8 cellular contexts compared by ENCODE assay signal in the genomic region with DNA sequence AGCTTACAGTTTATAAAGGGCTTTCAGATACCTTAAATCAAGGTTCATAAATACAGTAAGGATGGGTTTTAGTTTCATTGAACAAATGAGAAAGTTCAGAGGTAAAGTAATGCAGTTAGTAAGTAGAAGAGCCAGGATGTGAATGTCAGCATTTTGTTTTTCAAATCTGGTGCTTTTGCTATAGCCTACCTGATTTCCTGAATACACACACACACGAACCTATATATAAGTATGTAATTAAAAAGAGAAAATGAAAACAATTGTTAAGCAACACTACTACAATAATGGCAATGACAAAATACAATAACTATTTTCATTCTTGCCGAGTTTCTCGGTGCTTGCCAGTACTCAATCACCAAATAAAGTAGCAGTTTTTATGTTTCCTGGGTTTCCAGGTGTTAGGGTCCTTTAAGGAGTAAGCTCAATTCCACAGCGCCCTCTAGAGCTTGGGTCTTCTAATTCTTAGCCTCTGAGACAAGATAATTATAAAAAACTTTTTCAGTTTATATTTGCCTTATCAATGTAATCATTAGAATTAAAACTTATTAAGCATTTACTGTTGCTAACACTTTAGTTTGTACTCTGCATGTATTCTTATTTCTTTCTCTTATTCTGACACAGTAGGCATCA.
DNase-seq lines count a peak whose midpoint lies in the region; ATAC-seq, FAIRE-seq and TF ChIP-seq lines count a peak whose summit lies in the region.

No MANE protein-coding gene starts in this region.

- H4K20me1 ChIP-seq in KMS-11 (ENCODE audit: insufficient read depth), result no peaks in the 10 kb centered on the region

- no peak overlapping the region for H3K27ac Mint-ChIP-seq in WTC11

- no peak overlapping the region for H2AFZ ChIP-seq in KMS-11 (ENCODE audit: low read depth)

- H3K4me3 ChIP-seq in KMS-11 (IDR thresholded peaks at IDR 0.05; ENCODE audit: insufficient read depth, low read depth, low read length), result no peak overlapping the region

- peaks cover 6% of the 10 kb centered on the region for H3K9me3 Mint-ChIP-seq in WTC11

- intact Hi-C loops in Right ventricle myocardium superior (cut with DNase I), result no loop called here

- no peaks in the 10 kb centered on the region for H3K27me3 ChIP-seq in KMS-11 (ENCODE audit: insufficient read depth, low read depth)

- 0 out of 2 replicates have a peak overlapping the region, but pooled peaks have one; percentile 14 for H3K4me2 ChIP-seq in KMS-11

- peak; percentile 59 for TF ChIP-seq CTCF in D721Med (IDR thresholded peaks at IDR 0.05; ENCODE audit: insufficient read depth, missing control alignments)
- peak; percentile 64 for TF ChIP-seq CTCF in KMS-11 (conservative IDR thresholded peaks at IDR 0.05; ENCODE audit: low read depth, low read length)
- TF ChIP-seq CTCF in WTC11 (IDR thresholded peaks at IDR 0.05), result peak; percentile 58; the same call in 1 of the 2 replicates

- no peaks in the 10 kb centered on the region for H3K79me2 ChIP-seq in KMS-11 (ENCODE audit: insufficient read depth, low read depth)

- no peak for FAIRE-seq in D721Med (lab: Jason Lieb, UNC)

- no peak overlapping the region for H3K4me3 Mint-ChIP-seq in WTC11

- no peaks in the 10 kb centered on the region for H3K36me3 ChIP-seq in KMS-11 (ENCODE audit: insufficient read depth)

- ATAC-seq in GM19455 (IDR thresholded peaks at IDR 0.05; ENCODE audit: unreplicated experiment) (peak; percentile 75), WTC11 (peak; percentile 74), Right ventricle myocardium superior (ENCODE audit: poor library complexity) (no peak)

- no peak overlapping the region for H3K9ac ChIP-seq in KMS-11

- H3K4me1 Mint-ChIP-seq in WTC11, result 0 out of 2 replicates have a peak, but pooled peaks cover 2% of the 10 kb centered on the region

- no peak overlapping the region for H3K27ac ChIP-seq in KMS-11

- peaks cover 7% of the 10 kb centered on the region for H3K4me1 ChIP-seq in KMS-11 (ENCODE audit: low read depth, poor library complexity, severe bottlenecking)

- H3K27me3 Mint-ChIP-seq in WTC11 (ENCODE audit: low read depth), result no peaks in the 10 kb centered on the region

- CTCF ChIA-PET in WTC11 (lab: Charles Lee), result interaction anchor here (0.8 to 1.9 kb wide), 23 partner anchors 14 to 598 kb away, joined by 3 to 19 read pairs (median 4); no protein-coding TSS in a partner anchor

- H3K36me3 Mint-ChIP-seq in WTC11, result no peaks in the 10 kb centered on the region

- POLR2A ChIA-PET in WTC11 (lab: Charles Lee), result no interaction called here

- DNase-seq in D721Med (ENCODE audit: insufficient read length, low spot score), result no peak
- DNase-seq in WTC11 (ENCODE audit: low spot score), result peak; percentile 45
- DNase-seq in germinal center (ENCODE audit: low spot score), result peak; percentile 23
- peak in 2 of 3 donors; percentile 25 to 44 for DNase-seq in stimulated activated CD4-positive, alpha-beta T cell treated with anti-CD3 and anti-CD28 coated beads, TNF-alpha, amount 100 ng/mL, for 48 hours (ENCODE audit: low read depth in 3 of 3)
- DNase-seq in Right ventricle myocardium superior, result no peak
- no peak for DNase-seq in NK-92 treated with Interleukin-12 subunit alpha and Interleukin-12 subunit beta, amount 100 ng/mL, for 24 hours (lab: John Stamatoyannopoulos, UW)

TF ChIP-seq in WTC11, 78 proteins besides CTCF, POLR2A, EP300 and RAD21:
- no peak for TF ChIP-seq AR (CRISPR knock-in tag; IDR thresholded peaks at IDR 0.05)
- TF ChIP-seq RELA (CRISPR knock-in tag; IDR thresholded peaks at IDR 0.05; ENCODE audit: borderline replicate concordance), result no peak

Comparison
In these comparisons a context has a peak if more than half of its experiments do, and no peak if none do; other contexts are left out.
1. DNase-seq: peak in WTC11 (single experiment), germinal center (single experiment) and stimulated activated CD4-positive, alpha-beta T cell treated with anti-CD3 and anti-CD28 coated beads, TNF-alpha, amount 100 ng/mL, for 48 hours (2 of 3); none in D721Med (single experiment), Right ventricle myocardium superior (single experiment) and NK-92 treated with Interleukin-12 subunit alpha and Interleukin-12 subunit beta, amount 100 ng/mL, for 24 hours (single experiment).
2. Peak in every context shown above with its lines, with median percentiles within 50 percentile points of each other: CTCF ChIP-seq.